Comparison of ENCODE assay signal across 8 cellular contexts in the genomic region with DNA sequence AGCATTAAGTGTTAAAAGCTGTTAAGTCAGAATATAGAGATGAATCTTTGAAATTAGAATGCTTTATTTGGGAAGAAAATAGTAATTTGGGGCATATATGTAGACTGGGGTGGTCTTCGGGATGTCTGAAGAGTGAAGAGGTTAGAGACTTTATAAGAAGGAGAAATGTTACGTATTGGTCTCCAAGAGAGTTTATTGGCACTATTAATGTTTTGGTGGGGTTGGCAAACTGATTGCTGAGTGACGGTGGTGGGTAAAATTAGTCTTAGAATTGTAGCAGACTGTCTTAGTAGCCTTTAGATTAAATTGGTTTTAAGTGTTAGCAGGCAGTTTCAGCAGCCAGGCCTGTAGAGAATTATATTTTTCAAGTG. TPM values are rescaled to one million over a fixed set of nuclear protein-coding genes. Genes with fewer than 3 reads are reported as not detected.
DNase-seq lines count a peak whose midpoint lies in the region; ATAC-seq and TF ChIP-seq lines count a peak whose summit lies in the region.

No MANE protein-coding gene starts in this region.

- WGBS in esophagus muscularis mucosa = 60% methylated on average over 3 of the region's 3 CpGs

- no peaks in the 10 kb centered on the region for H3K9me2 ChIP-seq in PC-3 (replicated peaks; ENCODE audit: low read length)

- H3K9me3 ChIP-seq in PC-3 (ENCODE audit: low read length) (no peaks in the 10 kb centered on the region), esophagus muscularis mucosa (no peaks in the 10 kb centered on the region)

- H3K79me2 ChIP-seq in PC-3 (ENCODE audit: low read length) = no peaks in the 10 kb centered on the region

- no peak for TF ChIP-seq CTCF in PC-3 (conservative IDR thresholded peaks at IDR 0.05; ENCODE audit: low read depth, low read length)
- no peak for TF ChIP-seq CTCF in esophagus muscularis mucosa (IDR thresholded peaks at IDR 0.05)
- TF ChIP-seq CTCF in progenitor cell of endocrine pancreas (IDR thresholded peaks at IDR 0.05; ENCODE audit: unreplicated experiment) = no peak

- H3K27me3 ChIP-seq in PC-3 (ENCODE audit: low read length) (no peaks in the 10 kb centered on the region), esophagus muscularis mucosa (no peaks in the 10 kb centered on the region)

- H3K27ac Mint-ChIP-seq in progenitor cell of endocrine pancreas = peak overlapping the region; percentile 86

- intact Hi-C loops in PC-3 (cut with micrococcal nuclease) = no loop called here
- intact Hi-C loops in esophagus muscularis mucosa (cut with DNase I) = no loop called here

- no peaks in the 10 kb centered on the region for H3F3A ChIP-seq in PC-3 (ENCODE audit: low read length, unreplicated experiment)

- CTCF ChIA-PET in PC-3 (lab: Charles Lee) = no interaction called here

- BruUV-seq in PC-3 (replicated peaks; lab: Mats Ljungman, UMichigan) = TSS peak; percentile 97

- peak overlapping the region; percentile 95 for H3K4me2 ChIP-seq in PC-3 (ENCODE audit: low read length)

- ATAC-seq in PC-3 (no peak), GM19023 (IDR thresholded peaks at IDR 0.05; ENCODE audit: unreplicated experiment) (no peak)

- peaks cover 17% of the 10 kb centered on the region for H3K27me3 Mint-ChIP-seq in progenitor cell of endocrine pancreas

- H3K36me3 ChIP-seq in PC-3 (ENCODE audit: low read depth, low read length) (no peaks in the 10 kb centered on the region), esophagus muscularis mucosa (peaks cover 0 to 9% (median 0%) of the 10 kb centered on the region in 4 donors)

- DNase-seq in G401 (ENCODE audit: low spot score) (peak; percentile 4), PC-3 (no peak), esophagus muscularis mucosa (ENCODE audit: extremely low spot score) (no peak), progenitor cell of endocrine pancreas (ENCODE audit: low spot score, unreplicated experiment) (no peak), NCI-H1436 (lab: John Stamatoyannopoulos, UW) (no peak), NCI-H82 treated with DMSO at 0.1 percent for 48 hours (lab: John Stamatoyannopoulos, UW; ENCODE audit: unreplicated experiment) (no peak), cerebellum (ENCODE audit: low spot score) (no peak)

- H3K36me3 Mint-ChIP-seq in progenitor cell of endocrine pancreas (ENCODE audit: insufficient read depth) = peaks cover 1% of the 10 kb centered on the region

- no peak for TF ChIP-seq POLR2A in esophagus muscularis mucosa (IDR thresholded peaks at IDR 0.05; ENCODE audit: low read depth)

- H2AFZ ChIP-seq in PC-3 (ENCODE audit: low read length) = peak overlapping the region; percentile 96

- peaks cover 15% of the 10 kb centered on the region for H3K4me1 Mint-ChIP-seq in progenitor cell of endocrine pancreas (ENCODE audit: low read depth)

- H3K4me1 ChIP-seq in PC-3 (ENCODE audit: insufficient read depth, low read length) (peaks cover 19% of the 10 kb centered on the region), esophagus muscularis mucosa (peaks cover 15 to 24% (median 21%) of the 10 kb centered on the region in 4 donors)

- TF ChIP-seq EP300 in esophagus muscularis mucosa (IDR thresholded peaks at IDR 0.05) = no peak

- POLR2A ChIA-PET in PC-3 (lab: Charles Lee; ENCODE audit: unreplicated experiment) = no interaction called here

- peak overlapping the region; percentile 82 for H3K9ac ChIP-seq in PC-3 (ENCODE audit: low read length)

- no peaks in the 10 kb centered on the region for H4K20me1 ChIP-seq in PC-3 (ENCODE audit: low read length)

- H3K9me3 Mint-ChIP-seq in progenitor cell of endocrine pancreas (ENCODE audit: low read depth) = no peaks in the 10 kb centered on the region

- H3K27ac ChIP-seq in PC-3 (ENCODE audit: low read length) (no peak overlapping the region), esophagus muscularis mucosa (replicated peaks in 1 of 4) (peak overlapping the region; percentile 64 to 82 (median 73))

- in situ Hi-C loops in G401 (cut with HindIII; ENCODE audit: low sequenced_read_pairs) = no loop called here

- H3K4me3 Mint-ChIP-seq in progenitor cell of endocrine pancreas (ENCODE audit: low read depth) = peak overlapping the region; percentile 23

- H3K4me3 ChIP-seq in PC-3 (ENCODE audit: low read length) (peak overlapping the region; percentile 80), esophagus muscularis mucosa (peak overlapping the region; percentile 61 to 74 (median 66))

RNA-seq across cellular contexts. Expression of a gene that starts 4.9 kb away (rescaled TPM):
- 16.9 and 35.0 TPM in 2 replicates for total RNA-seq in G401 (2014; rRNA removed; shearing (Covaris generic))
- total RNA-seq in PC-3 (2014; rRNA removed) (14.7 and 19.4 TPM in 2 replicates), esophagus muscularis mucosa (10 to 100 TPM; 10.3 to 17.9 (median 14.8) TPM), progenitor cell of endocrine pancreas (6.0 and 6.6 TPM in 2 replicates), cerebellum (6.0 TPM)
